27 cellular contexts compared by ENCODE assay signal in the genomic region with DNA sequence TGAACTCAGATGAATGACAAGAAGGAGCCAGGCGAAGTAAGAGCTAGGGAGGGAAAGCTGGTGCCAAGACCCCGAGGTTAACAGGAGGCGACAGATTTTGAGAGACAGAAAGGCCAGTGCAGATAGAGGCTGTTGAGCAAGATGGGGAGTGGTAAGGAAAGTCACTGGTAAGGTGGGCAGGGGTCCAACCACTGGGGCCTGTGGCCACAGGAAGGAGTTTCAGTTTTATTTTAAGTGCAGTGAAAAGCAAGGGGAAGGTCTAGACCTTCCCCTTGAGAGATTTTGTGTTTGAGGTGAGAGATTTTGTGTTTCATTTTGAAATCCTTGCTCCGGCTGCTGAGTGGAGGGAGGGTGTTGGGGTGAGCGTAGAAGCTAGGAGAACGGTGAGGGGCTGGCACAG. TPM values are rescaled to one million over a fixed set of nuclear protein-coding genes. Genes with fewer than 3 reads are reported as not detected.
"Had no signal": no experiment of that assay in that cellular context is flagged by ENCODE, and none has a peak within 500 bp of the region (broad histone marks: within the 10 kb centered on the region; RNA-seq: fewer than 3 reads in every experiment).

No MANE protein-coding gene starts in this region.

- H3K9me3 ChIP-seq: ascending aorta had no signal

- H3K27ac ChIP-seq: ascending aorta had no signal

- H3K36me3 Mint-ChIP-seq: activated CD4-positive, alpha-beta memory T cell treated with anti-CD3 and anti-CD28 coated beads for 36 hours; activated naive CD4-positive, alpha-beta T cell treated with anti-CD3 and anti-CD28 coated beads, Interleukin-2, amount 50 U/mL, for 24 hours; brain had no signal

- H3K4me1 ChIP-seq: ascending aorta had no signal

- H3K36me3 ChIP-seq: ascending aorta had no signal

- DNase-seq: activated CD4-positive, alpha-beta memory T cell treated with anti-CD3 and anti-CD28 coated beads for 36 hours; activated CD4-positive, alpha-beta T cell treated with anti-CD3 and anti-CD28 coated beads, Interleukin-2, amount 10 ng/mL, durations not matched to agents 7 days and 5 days; activated CD4-positive, CD25-positive, alpha-beta regulatory T cell; activated CD8-positive, alpha-beta memory T cell treated with anti-CD3 and anti-CD28 coated beads for 24 hours; activated T-cell treated with anti-CD3 and anti-CD28 coated beads, Interleukin-2, amount 50 U/mL, for 48 hours; Karpas-422; MM.1S; NCI-H1105; NCI-H1436; NCI-H1694 treated with DMSO at 0.1 percent for 48 hours; NCI-H2029 treated with DMSO at 0.1 percent for 48 hours; NCI-H345; NCI-H510A treated with DMSO at 0.1 percent for 48 hours; NCI-H69; SHP77 treated with DMSO at 0.1 percent for 48 hours; T-helper 17 cell; T-helper 9 cell had no signal

- H3K4me3 ChIP-seq: ascending aorta, K562 had no signal

- H3K4me1 Mint-ChIP-seq: activated CD4-positive, alpha-beta T cell treated with anti-CD3 and anti-CD28 coated beads, Interleukin-2, amount 10 ng/mL, durations not matched to agents 7 days and 5 days; activated naive CD4-positive, alpha-beta T cell treated with anti-CD3 and anti-CD28 coated beads, Interleukin-2, amount 50 U/mL, for 24 hours; central memory CD8-positive, alpha-beta T cell had no signal

- H3K27ac Mint-ChIP-seq: activated CD4-positive, alpha-beta memory T cell treated with anti-CD3 and anti-CD28 coated beads for 36 hours; activated CD4-positive, alpha-beta T cell treated with anti-CD3 and anti-CD28 coated beads, Interleukin-2, amount 10 ng/mL, durations not matched to agents 7 days and 5 days; activated naive CD4-positive, alpha-beta T cell treated with anti-CD3 and anti-CD28 coated beads, Interleukin-2, amount 50 U/mL, for 24 hours; activated T-helper 17 cell treated with anti-CD3 and anti-CD28 coated beads, Interleukin-2, amount 50 U/mL, for 72 hours; brain; T-helper 17 cell had no signal

- H3K9me3 Mint-ChIP-seq: activated CD4-positive, alpha-beta memory T cell treated with anti-CD3 and anti-CD28 coated beads for 36 hours; activated CD4-positive, alpha-beta T cell treated with anti-CD3 and anti-CD28 coated beads, Interleukin-2, amount 10 ng/mL, durations not matched to agents 7 days and 5 days; activated naive CD4-positive, alpha-beta T cell treated with anti-CD3 and anti-CD28 coated beads, Interleukin-2, amount 50 U/mL, for 24 hours; activated T-helper 17 cell treated with anti-CD3 and anti-CD28 coated beads, Interleukin-2, amount 50 U/mL, for 72 hours; central memory CD8-positive, alpha-beta T cell had no signal

- FAIRE-seq: K562, RCC 7860, TTC549 had no signal

- H3K4me3 Mint-ChIP-seq: activated CD4-positive, alpha-beta memory T cell treated with anti-CD3 and anti-CD28 coated beads for 36 hours; activated CD4-positive, alpha-beta T cell treated with anti-CD3 and anti-CD28 coated beads, Interleukin-2, amount 10 ng/mL, durations not matched to agents 7 days and 5 days; activated naive CD4-positive, alpha-beta T cell treated with anti-CD3 and anti-CD28 coated beads, Interleukin-2, amount 50 U/mL, for 24 hours; activated T-helper 17 cell treated with anti-CD3 and anti-CD28 coated beads, Interleukin-2, amount 50 U/mL, for 72 hours; brain; central memory CD8-positive, alpha-beta T cell; T-helper 17 cell had no signal

- ATAC-seq: activated T-helper 17 cell treated with anti-CD3 and anti-CD28 coated beads, Interleukin-2, amount 50 U/mL, for 72 hours; K562; PC-3; T-helper 17 cell had no signal

RNA-seq across cellular contexts. Expression of a gene that starts 41.8 kb away (rescaled TPM):
- total RNA-seq: activated CD4-positive, alpha-beta memory T cell treated with anti-CD3 and anti-CD28 coated beads for 36 hours; activated CD4-positive, alpha-beta T cell treated with anti-CD3 and anti-CD28 coated beads, Interleukin-2, amount 10 ng/mL, durations not matched to agents 7 days and 5 days; activated T-helper 17 cell treated with anti-CD3 and anti-CD28 coated beads, Interleukin-2, amount 50 U/mL, for 72 hours; K562; SK-MEL-5; T-helper 17 cell had no signal
- polyA plus RNA-seq: K562 had no signal
